19 cellular contexts compared by ENCODE assay signal in the genomic region with DNA sequence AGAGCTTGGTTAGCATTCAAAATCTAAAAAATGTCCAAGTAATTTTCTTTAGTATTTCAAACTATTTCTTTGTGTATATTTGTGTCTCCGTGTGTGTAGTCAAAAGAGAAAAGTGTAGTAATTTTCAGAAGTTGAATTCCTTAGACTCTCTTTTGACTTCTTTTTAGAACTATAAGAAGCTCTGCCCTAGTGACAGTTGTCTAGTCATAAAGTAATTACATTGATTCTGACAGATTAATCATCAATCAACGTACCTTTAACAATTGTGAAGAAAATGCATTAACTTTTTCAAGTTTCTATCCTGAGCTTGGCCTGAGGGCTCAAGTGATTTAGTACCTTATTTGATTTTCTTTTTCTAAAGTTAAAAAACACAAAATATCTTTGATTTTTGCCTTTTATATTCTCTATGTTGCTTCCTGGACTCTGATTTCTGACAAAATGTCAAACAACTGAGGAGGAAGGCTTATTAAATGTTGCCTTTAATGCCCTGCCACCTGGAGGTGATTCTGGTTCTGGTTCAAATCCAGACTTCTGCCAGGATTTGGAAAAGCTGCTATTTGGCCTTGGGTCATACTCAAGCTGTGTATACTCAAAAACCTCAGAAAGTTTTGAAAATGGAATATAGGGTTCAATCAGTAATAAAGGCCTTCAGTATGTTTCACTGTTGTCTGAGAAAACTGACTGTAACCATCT.
DNase-seq lines count a peak whose midpoint lies in the region; ATAC-seq and TF ChIP-seq lines count a peak whose summit lies in the region.
"Had no signal": no experiment of that assay in that cellular context is flagged by ENCODE, and none has a peak within 500 bp of the region (broad histone marks: within the 10 kb centered on the region; RNA-seq: fewer than 3 reads in every experiment).

No MANE protein-coding gene starts in this region.

- TF ChIP-seq RAD21 in liver (IDR thresholded peaks at IDR 0.05): peak; percentile 93 to 94

- TF ChIP-seq CTCF in BE2C (IDR thresholded peaks at IDR 0.05; ENCODE audit: low read depth, low read length) (peak; percentile 45), liver (IDR thresholded peaks at IDR 0.05; ENCODE audit: low read depth, low read length, missing input control) (peak; percentile 69)

- H3K4me3 ChIP-seq in BE2C (ENCODE audit: low read depth, low read length) (no peak overlapping the region), liver (ENCODE audit: low read depth in 1 of 3, low read length in 3 of 3) (no peak overlapping the region)
- H3K4me3 ChIP-seq: gastrocnemius medialis, right atrium auricular region, uterus had no signal

- H3K9me3 ChIP-seq in BE2C (no peaks in the 10 kb centered on the region), liver (ENCODE audit: control insufficient read depth in 4 of 4, low read length in 3 of 4) (no peaks in the 10 kb centered on the region)
- H3K9me3 ChIP-seq: gastrocnemius medialis, right atrium auricular region, uterus had no signal

- no peaks in the 10 kb centered on the region for H3K36me3 ChIP-seq in BE2C
- no peaks in the 10 kb centered on the region for H3K36me3 ChIP-seq in liver (ENCODE audit: control insufficient read depth in 4 of 4, insufficient read depth in 3 of 4, low read depth in 1 of 4, low read length in 3 of 4)
- H3K36me3 ChIP-seq: gastrocnemius medialis, right atrium auricular region, uterus had no signal

- ATAC-seq in GM19455 (IDR thresholded peaks at IDR 0.05; ENCODE audit: unreplicated experiment) (no peak), HG03571 (IDR thresholded peaks at IDR 0.05; ENCODE audit: unreplicated experiment) (no peak)
- ATAC-seq: gastrocnemius medialis; naive thymus-derived CD4-positive, alpha-beta T cell; stimulated activated effector memory CD8-positive, alpha-beta T cell treated with anti-CD3 and anti-CD28 coated beads, Interleukin-12 subunit alpha, Interleukin-12 subunit beta, amount 100 ng/mL, for 72 hours had no signal

- H3K4me1 ChIP-seq in BE2C (no peaks in the 10 kb centered on the region), liver (ENCODE audit: control insufficient read depth in 4 of 4, insufficient read depth in 4 of 4, low read length in 3 of 4) (peaks cover 0 to 8% (median 0%) of the 10 kb centered on the region in 4 donors)
- H3K4me1 ChIP-seq: gastrocnemius medialis, right atrium auricular region, uterus had no signal

- H3K27ac ChIP-seq in liver (ENCODE audit: low read depth in 1 of 2, low read length in 2 of 2): no peak overlapping the region
- H3K27ac ChIP-seq: gastrocnemius medialis, right atrium auricular region, uterus had no signal

- WGBS in liver: 52% methylated on average over 2 of the region's 2 CpGs

- DNase-seq in BE2C: no peak
- peak; percentile 4 for DNase-seq in HPDE6-E6E7 (ENCODE audit: extremely low spot score)
- peak; percentile 11 for DNase-seq in brain pericyte (ENCODE audit: low read depth, low spot score)
- no peak for DNase-seq in NCI-H526 (lab: John Stamatoyannopoulos, UW)
- DNase-seq in T-helper 9 cell: no peak
- DNase-seq: activated CD4-positive, alpha-beta T cell treated with anti-CD3 and anti-CD28 coated beads for 48 hours; activated T-cell treated with anti-CD3 and anti-CD28 coated beads, Interleukin-2, amount 50 U/mL, for 24 hours; DND-41; effector CD8-positive, alpha-beta T cell; gastrocnemius medialis; islet precursor cell; naive thymus-derived CD4-positive, alpha-beta T cell; NCI-H2081 treated with DMSO at 0.1 percent for 48 hours; uterus had no signal

- H3K27me3 ChIP-seq in BE2C: no peaks in the 10 kb centered on the region
- no peaks in the 10 kb centered on the region for H3K27me3 ChIP-seq in liver (ENCODE audit: control insufficient read depth in 4 of 4, insufficient read depth in 4 of 4, low read length in 3 of 4)
- H3K27me3 ChIP-seq: gastrocnemius medialis, right atrium auricular region, uterus had no signal

- peak overlapping the region; percentile 9 to 14 for H3K9ac ChIP-seq in liver (ENCODE audit: low read depth in 1 of 2, low read length in 2 of 2)

TF ChIP-seq in liver, 16 proteins besides CTCF, POLR2A, EP300 and RAD21:
- peak in 1 of 2 donors; percentile 16 for TF ChIP-seq RXRA (IDR thresholded peaks at IDR 0.05)
- TF ChIP-seq SP1 (IDR thresholded peaks at IDR 0.05): no peak
- TF ChIP-seq FOXA2 (IDR thresholded peaks at IDR 0.05): no peak
- TF ChIP-seq TAF1 (conservative IDR thresholded peaks at IDR 0.05): no peak
- peak; percentile 31 for TF ChIP-seq YY1 (IDR thresholded peaks at IDR 0.05)
- TF ChIP-seq HNF4A (conservative IDR thresholded peaks at IDR 0.05): peak; percentile 35 to 39
- TF ChIP-seq, protein P1, sequence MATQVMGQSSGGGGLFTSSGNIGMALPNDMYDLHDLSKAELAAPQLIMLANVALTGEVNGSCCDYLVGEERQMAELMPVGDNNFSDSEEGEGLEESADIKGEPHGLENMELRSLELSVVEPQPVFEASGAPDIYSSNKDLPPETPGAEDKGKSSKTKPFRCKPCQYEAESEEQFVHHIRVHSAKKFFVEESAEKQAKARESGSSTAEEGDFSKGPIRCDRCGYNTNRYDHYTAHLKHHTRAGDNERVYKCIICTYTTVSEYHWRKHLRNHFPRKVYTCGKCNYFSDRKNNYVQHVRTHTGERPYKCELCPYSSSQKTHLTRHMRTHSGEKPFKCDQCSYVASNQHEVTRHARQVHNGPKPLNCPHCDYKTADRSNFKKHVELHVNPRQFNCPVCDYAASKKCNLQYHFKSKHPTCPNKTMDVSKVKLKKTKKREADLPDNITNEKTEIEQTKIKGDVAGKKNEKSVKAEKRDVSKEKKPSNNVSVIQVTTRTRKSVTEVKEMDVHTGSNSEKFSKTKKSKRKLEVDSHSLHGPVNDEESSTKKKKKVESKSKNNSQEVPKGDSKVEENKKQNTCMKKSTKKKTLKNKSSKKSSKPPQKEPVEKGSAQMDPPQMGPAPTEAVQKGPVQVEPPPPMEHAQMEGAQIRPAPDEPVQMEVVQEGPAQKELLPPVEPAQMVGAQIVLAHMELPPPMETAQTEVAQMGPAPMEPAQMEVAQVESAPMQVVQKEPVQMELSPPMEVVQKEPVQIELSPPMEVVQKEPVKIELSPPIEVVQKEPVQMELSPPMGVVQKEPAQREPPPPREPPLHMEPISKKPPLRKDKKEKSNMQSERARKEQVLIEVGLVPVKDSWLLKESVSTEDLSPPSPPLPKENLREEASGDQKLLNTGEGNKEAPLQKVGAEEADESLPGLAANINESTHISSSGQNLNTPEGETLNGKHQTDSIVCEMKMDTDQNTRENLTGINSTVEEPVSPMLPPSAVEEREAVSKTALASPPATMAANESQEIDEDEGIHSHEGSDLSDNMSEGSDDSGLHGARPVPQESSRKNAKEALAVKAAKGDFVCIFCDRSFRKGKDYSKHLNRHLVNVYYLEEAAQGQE (IDR thresholded peaks at IDR 0.05): no peak
- TF ChIP-seq, protein P2, sequence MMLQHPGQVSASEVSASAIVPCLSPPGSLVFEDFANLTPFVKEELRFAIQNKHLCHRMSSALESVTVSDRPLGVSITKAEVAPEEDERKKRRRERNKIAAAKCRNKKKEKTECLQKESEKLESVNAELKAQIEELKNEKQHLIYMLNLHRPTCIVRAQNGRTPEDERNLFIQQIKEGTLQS (IDR thresholded peaks at IDR 0.05): no peak
- no peak for TF ChIP-seq FOXA1 (IDR thresholded peaks at IDR 0.05)

Comparison
In these comparisons a context has a peak if more than half of its experiments do, and no peak if none do; other contexts are left out.
1. DNase-seq: peak in HPDE6-E6E7 (single experiment) and brain pericyte (single experiment); none in BE2C (single experiment), NCI-H526 (0 of 2) and T-helper 9 cell (single experiment).